In the genomic region with DNA sequence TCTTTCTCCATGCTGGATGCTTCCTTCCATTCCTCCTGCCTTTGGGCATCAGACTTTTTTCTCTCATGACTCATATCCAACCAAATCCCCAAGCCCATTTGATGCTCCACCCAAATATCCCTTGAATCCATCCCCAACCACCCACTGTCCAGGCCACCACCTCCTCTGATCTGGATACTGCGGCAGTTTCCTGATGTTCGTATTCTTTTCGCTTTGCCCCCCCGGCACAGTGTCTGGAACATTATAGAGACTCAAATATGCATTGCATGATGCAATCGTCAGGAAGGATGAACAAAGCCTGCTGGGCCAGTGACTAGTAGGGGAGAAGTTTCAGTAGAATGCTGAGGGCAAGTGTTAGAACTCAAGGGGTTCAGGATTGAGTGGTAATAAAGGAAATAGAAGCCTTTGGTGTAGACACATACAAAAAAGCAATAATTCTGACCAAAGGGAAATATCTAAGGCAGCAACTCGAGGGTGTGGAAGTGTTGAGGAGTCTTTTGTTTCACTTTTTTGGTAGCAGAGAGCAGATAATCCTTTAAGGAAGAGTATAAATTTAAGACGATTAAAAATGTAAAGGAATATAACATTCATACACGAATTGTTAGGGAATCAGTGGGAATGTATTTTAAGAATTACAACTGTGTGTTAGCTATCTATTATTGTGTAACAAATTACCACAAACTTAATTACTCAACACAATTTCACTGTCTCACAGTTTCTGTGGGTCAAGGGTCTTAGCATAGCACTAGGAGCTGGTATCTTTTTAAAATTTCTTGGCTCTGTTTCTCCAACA, we compare ENCODE assay signal across 10 cellular contexts. TPM values are rescaled to one million over a fixed set of nuclear protein-coding genes. Genes with fewer than 3 reads are reported as not detected.
A peak's percentile ranks its signal among the peaks of the same experiment; 100 is the strongest.
DNase-seq lines count a peak whose midpoint lies in the region; ATAC-seq and TF ChIP-seq lines count a peak whose summit lies in the region.
"Had no signal": no experiment of that assay in that cellular context is flagged by ENCODE, and none has a peak within 500 bp of the region (broad histone marks: within the 10 kb centered on the region; RNA-seq: fewer than 3 reads in every experiment).

No MANE protein-coding gene starts in this region.

- peaks cover 35% of the 10 kb centered on the region for H3K4me1 Mint-ChIP-seq in activated CD4-positive, alpha-beta T cell treated with anti-CD3 and anti-CD28 coated beads, Interleukin-2, amount 10 ng/mL, durations not matched to agents 24 days and 14 days

- H3K36me3 Mint-ChIP-seq in activated CD4-positive, alpha-beta T cell treated with anti-CD3 and anti-CD28 coated beads, Interleukin-2, amount 10 ng/mL, durations not matched to agents 24 days and 14 days (ENCODE audit: low read depth), result peaks cover 51% of the 10 kb centered on the region

- peaks cover 18% of the 10 kb centered on the region for H3K9me3 Mint-ChIP-seq in activated CD4-positive, alpha-beta T cell treated with anti-CD3 and anti-CD28 coated beads, Interleukin-2, amount 10 ng/mL, durations not matched to agents 24 days and 14 days

- peaks cover 1% of the 10 kb centered on the region for H3K27me3 Mint-ChIP-seq in activated CD4-positive, alpha-beta T cell treated with anti-CD3 and anti-CD28 coated beads, Interleukin-2, amount 10 ng/mL, durations not matched to agents 24 days and 14 days

- H3K9me3 ChIP-seq in PC-3 (ENCODE audit: low read length) (no peaks in the 10 kb centered on the region), mammary epithelial cell (replicated peaks; ENCODE audit: insufficient read depth, low read length) (no peaks in the 10 kb centered on the region), smooth muscle cell (replicated peaks; ENCODE audit: low read depth) (no peaks in the 10 kb centered on the region)

- intact Hi-C loops in activated CD4-positive, alpha-beta T cell treated with anti-CD3 and anti-CD28 coated beads, Interleukin-2, amount 10 ng/mL, durations not matched to agents 24 days and 14 days (cut with micrococcal nuclease), result no loop called here
- intact Hi-C loops in PC-3 (cut with micrococcal nuclease), result no loop called here
- intact Hi-C loops in mammary epithelial cell (cut with micrococcal nuclease), result no loop called here

- no peak overlapping the region for H3K4me3 Mint-ChIP-seq in activated CD4-positive, alpha-beta T cell treated with anti-CD3 and anti-CD28 coated beads, Interleukin-2, amount 10 ng/mL, durations not matched to agents 24 days and 14 days

- H3K79me2 ChIP-seq in PC-3 (ENCODE audit: low read length), result peaks cover 18% of the 10 kb centered on the region
- H3K79me2 ChIP-seq in mammary epithelial cell (ENCODE audit: insufficient read depth, low read length), result peaks cover 24% of the 10 kb centered on the region
- H3K79me2 ChIP-seq in smooth muscle cell (ENCODE audit: low read depth), result peaks cover 18% of the 10 kb centered on the region

- no peaks in the 10 kb centered on the region for H3K27me3 ChIP-seq in PC-3 (ENCODE audit: low read length)
- no peaks in the 10 kb centered on the region for H3K27me3 ChIP-seq in mammary epithelial cell (ENCODE audit: insufficient read depth, low read length)
- no peaks in the 10 kb centered on the region for H3K27me3 ChIP-seq in smooth muscle cell (ENCODE audit: low read depth)

- DNase-seq in activated CD4-positive, alpha-beta T cell treated with anti-CD3 and anti-CD28 coated beads, Interleukin-2, amount 10 ng/mL, durations not matched to agents 24 days and 14 days, result peak; percentile 56
- no peak for DNase-seq in activated CD4-positive, alpha-beta T cell treated with anti-CD3 and anti-CD28 coated beads for 4 hours
- DNase-seq in PC-3 (no peak), mammary epithelial cell (peak; percentile 77), smooth muscle cell (lab: John Stamatoyannopoulos, UW; ENCODE audit: unreplicated experiment) (no peak), T-helper 9 cell (no peak), globus pallidus (ENCODE audit: low spot score) (no peak)
- DNase-seq in activated effector memory CD4-positive, alpha-beta T cell treated with Interleukin-2 at 50 U/mL for 16 hours, result no peak
- DNase-seq: midbrain, NCI-H1694 had no signal

- POLR2A ChIA-PET in PC-3 (lab: Charles Lee; ENCODE audit: unreplicated experiment), result interaction anchor here (0.5 kb wide), 1 partner anchor 1667 kb away, joined by 3 read pairs; no protein-coding TSS in a partner anchor

- BruUV-seq in PC-3 (replicated peaks; lab: Mats Ljungman, UMichigan), result no TSS peak
- TSS peak; percentile 32 for BruUV-seq in mammary epithelial cell (replicated peaks; lab: Mats Ljungman, UMichigan)

- no peak overlapping the region for H3K4me3 ChIP-seq in PC-3 (ENCODE audit: low read length)
- H3K4me3 ChIP-seq in mammary epithelial cell (replicated peaks in 1 of 3; ENCODE audit: insufficient read depth in 1 of 3, low read depth in 2 of 3, low read length in 3 of 3), result no peak overlapping the region
- no peak overlapping the region for H3K4me3 ChIP-seq in smooth muscle cell

- TF ChIP-seq CTCF in PC-3 (conservative IDR thresholded peaks at IDR 0.05; ENCODE audit: low read depth, low read length) (no peak), mammary epithelial cell (conservative IDR thresholded peaks at IDR 0.05 in 1 of 2, IDR thresholded peaks at IDR 0.05 in 1 of 2; ENCODE audit: extremely low read depth in 1 of 2, insufficient read depth in 1 of 2, low read depth in 1 of 2, low read length in 2 of 2) (no peak), smooth muscle cell (IDR thresholded peaks at IDR 0.05; ENCODE audit: borderline replicate concordance, insufficient read depth, poor library complexity, severe bottlenecking) (no peak)

- in situ Hi-C loops in mammary epithelial cell (cut with MboI; ENCODE audit: low sequenced_read_pairs in 2 of 2), result no loop called here

- H2AFZ ChIP-seq in PC-3 (ENCODE audit: low read length) (no peak overlapping the region), mammary epithelial cell (ENCODE audit: low read depth, low read length) (no peak overlapping the region), smooth muscle cell (ENCODE audit: low read depth) (no peak overlapping the region)

- WGBS in mammary epithelial cell (ENCODE audit: low coverage, missing lambda C conversion rate), result 72% methylated on average over 8 of the region's 8 CpGs
- 59% methylated on average over 8 of the region's 8 CpGs for WGBS in smooth muscle cell (ENCODE audit: low lambda C conversion rate)

- H3K36me3 ChIP-seq in PC-3 (ENCODE audit: low read depth, low read length), result peaks cover 34% of the 10 kb centered on the region
- peaks cover 29% of the 10 kb centered on the region for H3K36me3 ChIP-seq in mammary epithelial cell (ENCODE audit: insufficient read depth, low read length)
- H3K36me3 ChIP-seq in smooth muscle cell (ENCODE audit: low read depth), result peaks cover 19% of the 10 kb centered on the region

- peak; percentile 28 for ATAC-seq in PC-3

- H4K20me1 ChIP-seq in PC-3 (ENCODE audit: low read length) (peaks cover 20% of the 10 kb centered on the region), mammary epithelial cell (ENCODE audit: insufficient read depth, low read length) (no peaks in the 10 kb centered on the region), smooth muscle cell (ENCODE audit: low read depth) (peaks cover 20% of the 10 kb centered on the region)

- H3K9me2 ChIP-seq in PC-3 (replicated peaks; ENCODE audit: low read length), result no peaks in the 10 kb centered on the region

- H3F3A ChIP-seq in PC-3 (ENCODE audit: low read length, unreplicated experiment) (no peaks in the 10 kb centered on the region), smooth muscle cell (ENCODE audit: low read depth) (peaks cover 37% of the 10 kb centered on the region)

- no peak overlapping the region for H3K4me2 ChIP-seq in PC-3 (ENCODE audit: low read length)
- no peak overlapping the region for H3K4me2 ChIP-seq in mammary epithelial cell (ENCODE audit: insufficient read depth, low read depth, low read length)
- peak overlapping the region; percentile 33 for H3K4me2 ChIP-seq in smooth muscle cell

- CTCF ChIA-PET in PC-3 (lab: Charles Lee) (no interaction called here), mammary epithelial cell (lab: Charles Lee; ENCODE audit: low non-redundant PET) (no interaction called here)

- peak overlapping the region; percentile 64 for H3K27ac Mint-ChIP-seq in activated CD4-positive, alpha-beta T cell treated with anti-CD3 and anti-CD28 coated beads, Interleukin-2, amount 10 ng/mL, durations not matched to agents 24 days and 14 days

- H3K4me1 ChIP-seq in PC-3 (ENCODE audit: insufficient read depth, low read length), result peaks cover 22% of the 10 kb centered on the region
- H3K4me1 ChIP-seq in mammary epithelial cell (ENCODE audit: insufficient read depth, low read length), result peaks cover 54% of the 10 kb centered on the region
- H3K4me1 ChIP-seq in smooth muscle cell (ENCODE audit: low read depth), result peaks cover 13% of the 10 kb centered on the region

- H3K27ac ChIP-seq in PC-3 (ENCODE audit: low read length), result no peak overlapping the region
- H3K27ac ChIP-seq in mammary epithelial cell (ENCODE audit: insufficient read depth, low read depth, low read length), result peak overlapping the region; percentile 84
- H3K27ac ChIP-seq in smooth muscle cell (ENCODE audit: low read depth), result peak overlapping the region; percentile 76

- H3K9ac ChIP-seq in PC-3 (ENCODE audit: low read length) (no peak overlapping the region), mammary epithelial cell (ENCODE audit: insufficient read depth, low read length) (no peak overlapping the region), smooth muscle cell (ENCODE audit: low read depth) (no peak overlapping the region)

- dilution Hi-C loops in mammary epithelial cell (cut with HindIII; ENCODE audit: low sequenced_read_pairs), result loop anchor here (5.0 kb wide), 1 partner anchor 42 kb away; no protein-coding TSS in a partner anchor

RNA-seq across cellular contexts. Expression of gene S100A11, which starts 7.5 kb away (rescaled TPM):
- 218 TPM in 2 replicates for total RNA-seq in activated CD4-positive, alpha-beta T cell treated with anti-CD3 and anti-CD28 coated beads, Interleukin-2, amount 10 ng/mL, durations not matched to agents 24 days and 14 days
- total RNA-seq in PC-3 (2014; rRNA removed), result 443 and 541 TPM in 2 replicates
- 1,000 to 10,000 TPM in 1 of 2 donors, 100 to 1,000 TPM in 1; 395 to 2,534 TPM for total RNA-seq in mammary epithelial cell
- polyA plus RNA-seq in mammary epithelial cell, result 4,742 TPM
- 4,355 TPM for polyA minus RNA-seq in mammary epithelial cell
- total RNA-seq in smooth muscle cell, result 990 and 1,481 TPM in 2 replicates
- polyA plus RNA-seq in smooth muscle cell, result 2,824 and 4,054 TPM in 2 replicates

RNA-seq across cellular contexts. Expression of gene S100A10, which starts 35.7 kb away (rescaled TPM):
- 103 and 107 TPM in 2 replicates for total RNA-seq in activated CD4-positive, alpha-beta T cell treated with anti-CD3 and anti-CD28 coated beads, Interleukin-2, amount 10 ng/mL, durations not matched to agents 24 days and 14 days
- 349 and 400 TPM in 2 replicates for total RNA-seq in PC-3 (2014; rRNA removed)
- 1,000 to 10,000 TPM in 1 of 2 donors, 100 to 1,000 TPM in 1; 213 to 2,371 TPM for total RNA-seq in mammary epithelial cell
- 1,008 TPM for polyA plus RNA-seq in mammary epithelial cell
- polyA minus RNA-seq in mammary epithelial cell, result 997 TPM
- total RNA-seq in smooth muscle cell, result 339 and 477 TPM in 2 replicates
- polyA plus RNA-seq in smooth muscle cell, result 1,351 and 2,073 TPM in 2 replicates

RNA-seq across cellular contexts. Expression of gene TCHHL1, which starts 59.5 kb away (rescaled TPM):
- not detected in 2 replicates for total RNA-seq in activated CD4-positive, alpha-beta T cell treated with anti-CD3 and anti-CD28 coated beads, Interleukin-2, amount 10 ng/mL, durations not matched to agents 24 days and 14 days
- not detected in 2 replicates for total RNA-seq in PC-3 (2014; rRNA removed)
- total RNA-seq in mammary epithelial cell, result not detected
- polyA plus RNA-seq in mammary epithelial cell, result not detected
- polyA minus RNA-seq in mammary epithelial cell, result not detected
- not detected in 2 replicates for total RNA-seq in smooth muscle cell
- polyA plus RNA-seq in smooth muscle cell, result not detected in 2 replicates

Comparison
In these comparisons a context has a peak if more than half of its experiments do, and no peak if none do; other contexts are left out.
1. DNase-seq: peak in activated CD4-positive, alpha-beta T cell treated with anti-CD3 and anti-CD28 coated beads, Interleukin-2, amount 10 ng/mL, durations not matched to agents 24 days and 14 days (single experiment) and mammary epithelial cell (single experiment); none in activated CD4-positive, alpha-beta T cell treated with anti-CD3 and anti-CD28 coated beads for 4 hours (0 of 2), PC-3 (single experiment), smooth muscle cell (single experiment), T-helper 9 cell (single experiment), globus pallidus (single experiment) and activated effector memory CD4-positive, alpha-beta T cell treated with Interleukin-2 at 50 U/mL for 16 hours (single experiment).